7 cellular contexts compared by ENCODE assay signal in the genomic region with DNA sequence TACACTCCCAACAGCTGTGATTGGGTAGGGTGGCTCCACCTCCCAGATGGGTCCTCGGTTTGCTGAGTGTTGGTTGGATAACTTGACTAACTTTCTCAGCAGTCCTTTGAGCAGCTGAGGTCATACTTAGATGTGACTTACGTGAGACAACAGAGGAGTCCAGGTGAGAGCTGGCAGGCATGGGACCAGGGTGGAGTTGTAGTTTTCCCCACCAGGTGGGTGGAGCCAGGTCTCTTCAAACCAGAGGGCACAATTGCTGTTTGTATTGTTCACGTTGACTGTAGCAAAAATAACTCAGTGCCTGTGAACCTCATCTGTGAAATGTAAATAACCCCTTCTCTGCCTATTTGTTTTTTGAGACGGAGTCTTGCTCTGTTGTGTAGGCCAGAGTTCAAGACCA.
DNase-seq lines count a peak whose midpoint lies in the region; ATAC-seq, FAIRE-seq and TF ChIP-seq lines count a peak whose summit lies in the region.
"Not testable (repeated sequence)": the region's sequence is repeated elsewhere in the genome, so short reads cannot be mapped to it uniquely, and the experiment has no call there.

No MANE protein-coding gene starts in this region.

- peak; percentile 2 for DNase-seq in COLO668 (lab: John Stamatoyannopoulos, UW; ENCODE audit: unreplicated experiment)
- DNase-seq in HCT116 (ENCODE audit: low read depth, low spot score); left colon; HepG2 (ENCODE audit: low spot score); lower lobe of right lung: not testable (repeated sequence)
- peak; percentile 13 for DNase-seq in RPMI8226
- DNase-seq in stomach, result peak; percentile 57

- H3K4me1 ChIP-seq in HCT116 (ENCODE audit: control insufficient read depth in 1 of 2, insufficient read depth in 2 of 2, low read length in 2 of 2); HepG2 (ENCODE audit: insufficient read depth, low read length); lower lobe of right lung; stomach: not testable (repeated sequence)

- not testable (repeated sequence) for TF ChIP-seq EP300 in HepG2 (IDR thresholded peaks at IDR 0.05; ENCODE audit: low read depth in 2 of 2, low read length in 2 of 2); HepG2 (CRISPR knock-in tag; IDR thresholded peaks at IDR 0.05; ENCODE audit: borderline replicate concordance); stomach (IDR thresholded peaks at IDR 0.05)

- H3K9me2 ChIP-seq in HCT116 (ENCODE audit: insufficient read depth), result not testable (repeated sequence)

- not testable (repeated sequence) for H3K4me2 ChIP-seq in HCT116 (ENCODE audit: low read length); HepG2 (ENCODE audit: low read depth, low read length)

- BruUV-seq in HCT116 (replicated peaks; lab: Mats Ljungman, UMichigan); HepG2 (replicated peaks; lab: Mats Ljungman, UMichigan): not testable (repeated sequence)

- intact Hi-C loops in HCT116 (cut with micrococcal nuclease); left colon (cut with DNase I, micrococcal nuclease); HepG2 (cut with micrococcal nuclease; ENCODE audit: unreplicated experiment); lower lobe of right lung (cut with DNase I); stomach (cut with DNase I; ENCODE audit: low total_unique reads): not testable (repeated sequence)

- RAD21 ChIA-PET in HCT116 (lab: Charles Lee; ENCODE audit: low non-redundant PET in 1 of 2, low total read pairs in 2 of 2, uncharacterized antibody in 2 of 2, unreplicated experiment in 2 of 2), result not testable (repeated sequence)

- H3K27me3 ChIP-seq in HCT116 (ENCODE audit: insufficient read depth, low read length), result peaks cover 25% of the 10 kb centered on the region
- H3K27me3 ChIP-seq in HepG2 (ENCODE audit: control insufficient read depth in 1 of 2, insufficient read depth in 2 of 2, low read length in 2 of 2); lower lobe of right lung (ENCODE audit: low read depth); stomach: not testable (repeated sequence)

- POLR2A ChIA-PET in HCT116 (lab: Charles Lee); HepG2 (lab: Yijun Ruan, JAX): not testable (repeated sequence)

- H3K36me3 ChIP-seq in HCT116 (ENCODE audit: control insufficient read depth in 1 of 2, insufficient read depth in 2 of 2, low read length in 2 of 2); HepG2 (replicated peaks in 1 of 2; ENCODE audit: control insufficient read depth in 1 of 2, insufficient read depth in 2 of 2, low read length in 2 of 2); lower lobe of right lung; stomach: not testable (repeated sequence)

- TF ChIP-seq POLR2A in HCT116 (IDR thresholded peaks at IDR 0.05; ENCODE audit: borderline replicate concordance, extremely low read depth, insufficient read depth, insufficient read length); HepG2 (IDR thresholded peaks at IDR 0.05; ENCODE audit: insufficient read depth in 1 of 2, low read depth in 2 of 2, low read length in 2 of 2); stomach (IDR thresholded peaks at IDR 0.05): not testable (repeated sequence)

- H4K20me1 ChIP-seq in HCT116 (ENCODE audit: insufficient read depth); HepG2 (ENCODE audit: insufficient read depth, low read length): not testable (repeated sequence)

- TF ChIP-seq CTCF in HCT116 (IDR thresholded peaks at IDR 0.05 in 2 of 3, conservative IDR thresholded peaks at IDR 0.05 in 1 of 3; ENCODE audit: borderline replicate concordance in 1 of 3, insufficient read depth in 1 of 3, low read depth in 2 of 3, low read length in 2 of 3); HepG2 (CRISPR knock-in tag; IDR thresholded peaks at IDR 0.05); lower lobe of right lung (IDR thresholded peaks at IDR 0.05); stomach (IDR thresholded peaks at IDR 0.05): not testable (repeated sequence)

- 25% methylated on average over 4 of the region's 4 CpGs for WGBS in HepG2 (ENCODE audit: low lambda C conversion rate)
- 25 to 53% (median 42%) methylated on average over 3 to 4 of the region's 4 CpGs for WGBS in stomach, 5 donors

- CTCF ChIA-PET in HCT116 (lab: Charles Lee); HepG2 (lab: Yijun Ruan, JAX; ENCODE audit: low intra/inter-chr PET ratio, low total read pairs): not testable (repeated sequence)

- H3K27ac ChIP-seq in HCT116 (ENCODE audit: low read depth, low read length); HepG2 (ENCODE audit: extremely low read length, insufficient read depth, low read length); lower lobe of right lung: not testable (repeated sequence)
- peak overlapping the region in 1 of 5 donors; percentile 16 for H3K27ac ChIP-seq in stomach

- H3K9ac ChIP-seq in HCT116 (ENCODE audit: low read length); HepG2 (ENCODE audit: insufficient read depth, low read depth, low read length): not testable (repeated sequence)

- not testable (repeated sequence) for H3K4me3 ChIP-seq in HCT116 (replicated peaks in 1 of 2; ENCODE audit: low read depth in 1 of 2, low read length in 2 of 2); HepG2 (replicated peaks in 1 of 3; ENCODE audit: insufficient read depth in 1 of 3, low read depth in 2 of 3, low read length in 3 of 3); lower lobe of right lung; stomach

- H2AFZ ChIP-seq in HCT116 (ENCODE audit: low read depth, low read length, poor library complexity, severe bottlenecking); HepG2 (ENCODE audit: low read length): not testable (repeated sequence)

- ATAC-seq in HCT116 (peak; percentile 25; the same call in 1 of the 2 replicates), left colon (peak; percentile 50), lower lobe of right lung (peak; percentile 39 to 42)
- not testable (repeated sequence) for ATAC-seq in HepG2

- H3K79me2 ChIP-seq in HCT116 (ENCODE audit: insufficient read depth, low read length); HepG2 (ENCODE audit: insufficient read depth, low read length): not testable (repeated sequence)

- in situ Hi-C loops in HepG2 (cut with HindIII; ENCODE audit: extremely low pct_ligation_motif_present, low pct_unique_long_range_greater_than_20kb), result not testable (repeated sequence)

- FAIRE-seq in HepG2 (lab: Jason Lieb, UNC), result peak; percentile 12

- not testable (repeated sequence) for H3K9me3 ChIP-seq in HCT116 (ENCODE audit: control insufficient read depth in 1 of 2, insufficient read depth in 1 of 2, low read depth in 1 of 2, low read length in 2 of 2); HepG2 (ENCODE audit: low read length); lower lobe of right lung; stomach

- TF ChIP-seq RAD21 in HCT116 (IDR thresholded peaks at IDR 0.05; ENCODE audit: low read depth); HepG2 (CRISPR knock-in tag; IDR thresholded peaks at IDR 0.05): not testable (repeated sequence)
